Comparison of ENCODE assay signal across 21 cellular contexts in the genomic region with DNA sequence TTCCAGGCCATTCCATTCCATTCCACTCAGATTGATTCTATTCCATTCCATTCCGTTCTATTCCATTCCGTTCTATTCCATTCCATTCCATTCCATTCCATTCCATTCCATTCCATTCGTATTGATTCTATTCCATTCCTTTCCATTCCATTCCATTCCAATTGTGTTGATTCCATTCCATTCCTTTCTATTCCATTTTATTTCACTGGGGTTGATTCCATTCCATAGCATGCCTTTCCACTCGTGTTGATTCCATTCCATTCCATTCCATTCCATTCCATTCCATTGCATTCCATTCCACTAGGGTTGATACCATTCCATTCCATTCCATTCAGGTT.
A peak's percentile ranks its signal among the peaks of the same experiment; 100 is the strongest.
DNase-seq lines count a peak whose midpoint lies in the region; ATAC-seq lines count a peak whose summit lies in the region.
"Had no signal": no experiment of that assay in that cellular context is flagged by ENCODE, and none has a peak within 500 bp of the region (broad histone marks: within the 10 kb centered on the region; RNA-seq: fewer than 3 reads in every experiment).

No MANE protein-coding gene starts in this region.

- peaks cover 20% of the 10 kb centered on the region for H3K9me3 Mint-ChIP-seq in stimulated activated memory B cell treated with anti-CD40 and anti-IgM and Interleukin-4, amounts not matched to agents 10 μg/mL and 1 μg/mL and 100 μg/mL, for 72 hours

- no peak overlapping the region for H3K4me3 Mint-ChIP-seq in stimulated activated memory B cell treated with anti-CD40 and anti-IgM and Interleukin-4, amounts not matched to agents 10 μg/mL and 1 μg/mL and 100 μg/mL, for 72 hours
- H3K4me3 Mint-ChIP-seq: activated T-helper 1 cell treated with anti-CD3 and anti-CD28 coated beads, Interleukin-12 subunit alpha, Interleukin-12 subunit beta, Interleukin-2, Interleukin-4 antibody, amounts not matched to agents 30 ng/mL and 10 ng/mL and 1 ng/mL, durations not matched to agents 14 hours and 24 hours and 36 hours; B cell; T-helper 1 cell treated with Interleukin-12 subunit alpha and Interleukin-12 subunit beta and Interleukin-4 antibody, amounts not matched to agents 30 μg/mL and 1 μg/mL, for 36 hours had no signal

- H3K4me1 Mint-ChIP-seq in stimulated activated memory B cell treated with anti-CD40 and anti-IgM and Interleukin-4, amounts not matched to agents 10 μg/mL and 1 μg/mL and 100 μg/mL, for 72 hours: no peaks in the 10 kb centered on the region

- peak; percentile 43 for DNase-seq in NAMALWA (ENCODE audit: low spot score)
- peak; percentile 28 for DNase-seq in dermis blood vessel endothelial cell
- peak; percentile 37 for DNase-seq in globus pallidus (ENCODE audit: low spot score)
- DNase-seq: activated CD4-positive, alpha-beta T cell treated with anti-CD3 and anti-CD28 coated beads for 48 hours; colonic mucosa; DND-41; mucosa of descending colon; NCI-H1694 treated with DMSO at 0.1 percent for 48 hours; NCI-H748 treated with DMSO at 0.1 percent for 48 hours; OCI-M1; SHP77 treated with DMSO at 0.1 percent for 48 hours; stimulated activated naive CD8-positive, alpha-beta T cell treated with anti-CD3 and anti-CD28 coated beads, Interleukin-15, Interleukin-2, amounts not matched to agents 100 U/mL and 50 U/mL, for 24 hours; tibial artery had no signal

- no peaks in the 10 kb centered on the region for H3K27me3 Mint-ChIP-seq in stimulated activated memory B cell treated with anti-CD40 and anti-IgM and Interleukin-4, amounts not matched to agents 10 μg/mL and 1 μg/mL and 100 μg/mL, for 72 hours
- H3K27me3 Mint-ChIP-seq: B cell had no signal

- peaks cover 16% of the 10 kb centered on the region for H3K36me3 Mint-ChIP-seq in stimulated activated memory B cell treated with anti-CD40 and anti-IgM and Interleukin-4, amounts not matched to agents 10 μg/mL and 1 μg/mL and 100 μg/mL, for 72 hours

- ATAC-seq in GM19328 (IDR thresholded peaks at IDR 0.05; ENCODE audit: unreplicated experiment) (no peak), GM18519 (IDR thresholded peaks at IDR 0.05; ENCODE audit: low FRiP score, unreplicated experiment) (no peak), esophagus mucosa (no peak)
- no peak for ATAC-seq in stimulated activated memory B cell treated with anti-CD40 and anti-IgM and Interleukin-4, amounts not matched to agents 10 μg/mL and 1 μg/mL and 100 μg/mL, for 72 hours

- H3K27ac Mint-ChIP-seq in stimulated activated memory B cell treated with anti-CD40 and anti-IgM and Interleukin-4, amounts not matched to agents 10 μg/mL and 1 μg/mL and 100 μg/mL, for 72 hours: no peak overlapping the region
- H3K27ac Mint-ChIP-seq: activated naive CD4-positive, alpha-beta T cell treated with anti-CD3 and anti-CD28 coated beads, Interleukin-2, amount 50 U/mL, for 72 hours; activated T-helper 1 cell treated with anti-CD3 and anti-CD28 coated beads, Interleukin-12 subunit alpha, Interleukin-12 subunit beta, Interleukin-2, Interleukin-4 antibody, amounts not matched to agents 30 ng/mL and 10 ng/mL and 1 ng/mL, durations not matched to agents 14 hours and 24 hours and 36 hours; B cell; T-helper 1 cell treated with Interleukin-12 subunit alpha and Interleukin-12 subunit beta and Interleukin-4 antibody, amounts not matched to agents 30 μg/mL and 1 μg/mL, for 36 hours had no signal
